ENCODE assay signal across 27 cellular contexts in the genomic region with DNA sequence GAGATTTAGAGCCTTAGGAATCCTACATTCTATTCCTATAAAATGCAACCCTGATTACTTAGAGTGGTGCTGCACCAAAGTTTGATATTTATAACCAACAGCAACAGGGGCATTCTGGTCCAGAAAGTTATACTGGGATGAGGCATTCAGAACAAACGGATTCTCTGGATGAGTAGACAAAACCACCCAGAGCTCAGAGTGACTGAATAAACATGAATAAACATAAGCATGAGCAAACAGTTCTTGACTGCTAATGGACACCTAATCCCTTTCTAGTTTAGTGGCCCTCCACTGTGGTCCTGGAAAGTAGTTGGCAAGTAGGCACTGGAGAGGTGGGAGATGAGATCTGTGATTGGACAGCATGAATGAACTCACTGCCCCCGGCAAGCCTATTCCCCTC. TPM values are rescaled to one million over a fixed set of nuclear protein-coding genes. Genes with fewer than 3 reads are reported as not detected.
DNase-seq lines count a peak whose midpoint lies in the region; ATAC-seq, FAIRE-seq and TF ChIP-seq lines count a peak whose summit lies in the region.
"Had no signal": no experiment of that assay in that cellular context is flagged by ENCODE, and none has a peak within 500 bp of the region (broad histone marks: within the 10 kb centered on the region; RNA-seq: fewer than 3 reads in every experiment).

No MANE protein-coding gene starts in this region.

- intact Hi-C loops in psoas muscle (cut with DNase I) = no loop called here

- H3K27me3 ChIP-seq in psoas muscle (ENCODE audit: insufficient read depth in 3 of 3, low read length in 2 of 3) = no peaks in the 10 kb centered on the region
- H3K27me3 ChIP-seq: ovary, sigmoid colon, SJSA1, stomach, tibial artery had no signal

- 58 to 78% (median 60%) methylated on average over 2 of the region's 2 CpGs for WGBS in psoas muscle, 3 donors

- H3K9me3 ChIP-seq in psoas muscle = no peaks in the 10 kb centered on the region
- H3K9me3 ChIP-seq: ovary had no signal

- TF ChIP-seq CTCF in psoas muscle (IDR thresholded peaks at IDR 0.05) = no peak

- ATAC-seq in psoas muscle (peak in 3 of 4 donors; percentile 30 to 82 (median 62)), HG03135 (IDR thresholded peaks at IDR 0.05; ENCODE audit: unreplicated experiment) (no peak)
- ATAC-seq: esophagus mucosa, left ventricle myocardium superior, T-cell had no signal

- peak overlapping the region; percentile 15 for H3K27ac ChIP-seq in psoas muscle
- H3K27ac ChIP-seq: coronary artery, ovary, sigmoid colon, SJSA1, tibial artery had no signal

- no peak for TF ChIP-seq POLR2A in H54 (IDR thresholded peaks at IDR 0.05; ENCODE audit: low read depth, low read length)

- peak; percentile 46 for DNase-seq in HCEC 1CT
- peak; percentile 23 for DNase-seq in NCI-H2196 (lab: John Stamatoyannopoulos, UW; ENCODE audit: unreplicated experiment)
- peak; percentile 42 for DNase-seq in amniotic epithelial cell (ENCODE audit: low read depth)
- DNase-seq in psoas muscle = no peak
- DNase-seq in H54 (ENCODE audit: insufficient read length, low spot score) = no peak
- no peak for DNase-seq in NCI-H1417 treated with DMSO at 0.1 percent for 48 hours (lab: John Stamatoyannopoulos, UW)
- DNase-seq: activated CD4-positive, CD25-positive, alpha-beta regulatory T cell treated with anti-CD3 and anti-CD28 coated beads, Interleukin-2, amount 50 U/mL, for 72 hours; activated CD8-positive, alpha-beta memory T cell treated with anti-CD3 and anti-CD28 coated beads for 24 hours; activated naive CD4-positive, alpha-beta T cell treated with anti-CD3 and anti-CD28 coated beads, Interleukin-2, amount 50 U/mL, for 16 hours; activated T-cell treated with anti-CD3 and anti-CD28 coated beads, Interleukin-2, amount 50 U/mL, for 4 hours; CD4-positive, alpha-beta T cell; GF-D8; hypothalamus; left ventricle myocardium superior; midbrain; NCI-H187 treated with DMSO at 0.1 percent for 48 hours; NCI-H446 treated with DMSO at 0.1 percent for 48 hours; nephron progenitor cell; ovary; sigmoid colon; stomach; T-cell; tibial artery had no signal

- no peak for FAIRE-seq in H54 (lab: Jason Lieb, UNC)

- peaks cover 36% of the 10 kb centered on the region for H3K4me1 ChIP-seq in psoas muscle
- H3K4me1 ChIP-seq: tibial artery had no signal

- H3K4me3 ChIP-seq in psoas muscle = no peak overlapping the region
- H3K4me3 ChIP-seq: coronary artery, ovary, sigmoid colon, SJSA1, stomach, tibial artery had no signal

- H3K36me3 ChIP-seq in psoas muscle (ENCODE audit: insufficient read depth in 1 of 2, low read depth in 1 of 2) = peaks cover 5 to 19% of the 10 kb centered on the region in 2 donors
- H3K36me3 ChIP-seq: ovary had no signal

RNA-seq across cellular contexts. Expression of a gene that starts 11.9 kb away (rescaled TPM):
- total RNA-seq in psoas muscle = 10 to 100 TPM; 11.9 to 24.0 (median 14.8) TPM
- polyA plus RNA-seq in psoas muscle = 10 to 100 TPM; 11.4 to 29.7 (median 19.5) TPM

RNA-seq across cellular contexts. Expression of a gene that starts 12.2 kb away (rescaled TPM):
- total RNA-seq in psoas muscle = 10 to 100 TPM; 32.7 to 55.7 (median 44.4) TPM
- polyA plus RNA-seq in psoas muscle = 10 to 100 TPM; 14.0 to 29.9 (median 29.4) TPM

Comparison
In these comparisons a context has a peak if more than half of its experiments do, and no peak if none do; other contexts are left out.
1. DNase-seq: peak in HCEC 1CT (single experiment), NCI-H2196 (single experiment) and amniotic epithelial cell (single experiment); none in psoas muscle (0 of 2), H54 (single experiment) and NCI-H1417 treated with DMSO at 0.1 percent for 48 hours (single experiment).